Comparison of ENCODE assay signal across 24 cellular contexts in the genomic region with DNA sequence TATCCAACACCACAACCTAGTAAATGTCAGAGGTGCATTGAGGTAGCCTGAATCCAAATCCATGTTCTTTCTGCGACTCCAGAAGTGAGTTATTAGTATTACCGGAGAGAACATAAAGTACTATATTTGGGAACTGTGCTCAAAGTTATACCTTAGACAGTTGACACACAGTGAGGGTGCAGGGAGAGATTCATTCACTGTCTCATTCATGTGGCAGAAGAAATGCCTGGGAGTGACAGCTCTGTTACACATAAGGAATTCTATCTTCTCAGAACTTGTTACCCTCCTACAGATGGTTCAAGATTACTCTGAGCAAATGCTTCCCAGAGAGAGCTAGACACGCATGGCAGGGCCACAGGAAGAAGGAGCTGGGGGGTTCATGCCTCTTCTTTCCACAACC.
"Had no signal": no experiment of that assay in that cellular context is flagged by ENCODE, and none has a peak within 500 bp of the region (broad histone marks: within the 10 kb centered on the region; RNA-seq: fewer than 3 reads in every experiment).

No MANE protein-coding gene starts in this region.

- H3K4me3 Mint-ChIP-seq: activated B cell treated with CpG ODN at 0.5 μM for 24 hours; activated CD4-positive, alpha-beta memory T cell treated with anti-CD3 and anti-CD28 coated beads, Interleukin-2, amount 10 ng/mL, durations not matched to agents 7 days and 5 days; activated naive CD8-positive, alpha-beta T cell treated with anti-CD3 and anti-CD28 coated beads, Interleukin-2, amount 10 ng/mL, durations not matched to agents 7 days and 5 days; activated T-cell treated with anti-CD3 and anti-CD28 coated beads, Interleukin-2, amount 50 U/mL, for 72 hours; T-helper 17 cell had no signal

- H3K9me3 Mint-ChIP-seq: activated B cell treated with CpG ODN at 0.5 μM for 24 hours; activated CD4-positive, alpha-beta memory T cell treated with anti-CD3 and anti-CD28 coated beads, Interleukin-2, amount 10 ng/mL, durations not matched to agents 7 days and 5 days; activated naive CD8-positive, alpha-beta T cell treated with anti-CD3 and anti-CD28 coated beads, Interleukin-2, amount 10 ng/mL, durations not matched to agents 7 days and 5 days; activated T-cell treated with anti-CD3 and anti-CD28 coated beads, Interleukin-2, amount 50 U/mL, for 72 hours; activated T-helper 2 cell treated with anti-CD3 and anti-CD28 coated beads, Interferon-gamma antibody, Interleukin-2, Interleukin-4, amounts not matched to agents 10 μg/mL and 5 μg/mL and 100 μg/mL, durations not matched to agents 14 hours and 24 hours and 36 hours had no signal

- H3K27ac ChIP-seq: adrenal gland had no signal

- H3K36me3 ChIP-seq: adrenal gland had no signal

- DNase-seq: activated B cell treated with CpG ODN at 0.5 μM for 24 hours; activated CD4-positive, alpha-beta memory T cell treated with anti-CD3 and anti-CD28 coated beads, Interleukin-2, amount 10 ng/mL, durations not matched to agents 7 days and 5 days; activated CD4-positive, alpha-beta T cell treated with anti-CD3 and anti-CD28 coated beads, Interleukin-2, amount 50 U/mL, for 1 hour; activated CD8-positive, alpha-beta memory T cell treated with anti-CD3 and anti-CD28 coated beads, Interleukin-2, amount 50 U/mL, for 4 hours; activated naive CD4-positive, alpha-beta T cell treated with anti-CD3 and anti-CD28 coated beads, Interleukin-2, amount 50 U/mL, for 16 hours; activated naive CD8-positive, alpha-beta T cell treated with anti-CD3 and anti-CD28 coated beads, Interleukin-2, amount 10 ng/mL, durations not matched to agents 7 days and 5 days; activated T-cell treated with anti-CD3 and anti-CD28 coated beads, Interleukin-2, amount 50 U/mL, for 72 hours; adrenal gland; aorta; central memory CD4-positive, alpha-beta T cell; IMR-90; KBM-7; MV-4-11; NCI-H1092 treated with DMSO at 0.1 percent for 48 hours; NCI-H1417 treated with DMSO at 0.1 percent for 48 hours; NCI-H1694; NCI-H2029 treated with DMSO at 0.1 percent for 48 hours; NCI-H345; NCI-H510A; PC-3; SHP77 treated with DMSO at 0.1 percent for 48 hours; T-helper 17 cell; T-helper 9 cell had no signal

- H3K4me3 ChIP-seq: adrenal gland had no signal

- H3K27ac Mint-ChIP-seq: activated B cell treated with CpG ODN at 0.5 μM for 24 hours; activated CD4-positive, alpha-beta memory T cell treated with anti-CD3 and anti-CD28 coated beads, Interleukin-2, amount 10 ng/mL, durations not matched to agents 7 days and 5 days; activated naive CD8-positive, alpha-beta T cell treated with anti-CD3 and anti-CD28 coated beads, Interleukin-2, amount 10 ng/mL, durations not matched to agents 7 days and 5 days; activated T-cell treated with anti-CD3 and anti-CD28 coated beads, Interleukin-2, amount 50 U/mL, for 72 hours; activated T-helper 2 cell treated with anti-CD3 and anti-CD28 coated beads, Interferon-gamma antibody, Interleukin-2, Interleukin-4, amounts not matched to agents 10 μg/mL and 5 μg/mL and 100 μg/mL, durations not matched to agents 14 hours and 24 hours and 36 hours; T-helper 17 cell had no signal

- ATAC-seq: activated T-cell treated with anti-CD3 and anti-CD28 coated beads, Interleukin-2, amount 50 U/mL, for 72 hours; PC-3; T-helper 17 cell had no signal

- H3K36me3 Mint-ChIP-seq: activated naive CD8-positive, alpha-beta T cell treated with anti-CD3 and anti-CD28 coated beads, Interleukin-2, amount 10 ng/mL, durations not matched to agents 7 days and 5 days had no signal

- H3K4me1 Mint-ChIP-seq: activated B cell treated with CpG ODN at 0.5 μM for 24 hours; activated CD4-positive, alpha-beta memory T cell treated with anti-CD3 and anti-CD28 coated beads, Interleukin-2, amount 10 ng/mL, durations not matched to agents 7 days and 5 days; T-helper 17 cell had no signal

- H3K4me1 ChIP-seq: adrenal gland had no signal

- H3K9me3 ChIP-seq: adrenal gland had no signal

- H3K27me3 ChIP-seq: adrenal gland had no signal
